1 cellular context compared by ENCODE assay signal in genomic region chr9:127896395-127897193, GRCh38.
TF ChIP-seq lines count a peak whose summit lies in the region.

No MANE protein-coding gene starts in this region.

TF ChIP-seq in WTC11, 78 proteins besides CTCF, POLR2A, EP300 and RAD21 (continued from another document):
- no peak for TF ChIP-seq E2F1 (CRISPR knock-in tag; IDR thresholded peaks at IDR 0.05)
